Comparison of ENCODE assay signal across 17 cellular contexts in the genomic region with DNA sequence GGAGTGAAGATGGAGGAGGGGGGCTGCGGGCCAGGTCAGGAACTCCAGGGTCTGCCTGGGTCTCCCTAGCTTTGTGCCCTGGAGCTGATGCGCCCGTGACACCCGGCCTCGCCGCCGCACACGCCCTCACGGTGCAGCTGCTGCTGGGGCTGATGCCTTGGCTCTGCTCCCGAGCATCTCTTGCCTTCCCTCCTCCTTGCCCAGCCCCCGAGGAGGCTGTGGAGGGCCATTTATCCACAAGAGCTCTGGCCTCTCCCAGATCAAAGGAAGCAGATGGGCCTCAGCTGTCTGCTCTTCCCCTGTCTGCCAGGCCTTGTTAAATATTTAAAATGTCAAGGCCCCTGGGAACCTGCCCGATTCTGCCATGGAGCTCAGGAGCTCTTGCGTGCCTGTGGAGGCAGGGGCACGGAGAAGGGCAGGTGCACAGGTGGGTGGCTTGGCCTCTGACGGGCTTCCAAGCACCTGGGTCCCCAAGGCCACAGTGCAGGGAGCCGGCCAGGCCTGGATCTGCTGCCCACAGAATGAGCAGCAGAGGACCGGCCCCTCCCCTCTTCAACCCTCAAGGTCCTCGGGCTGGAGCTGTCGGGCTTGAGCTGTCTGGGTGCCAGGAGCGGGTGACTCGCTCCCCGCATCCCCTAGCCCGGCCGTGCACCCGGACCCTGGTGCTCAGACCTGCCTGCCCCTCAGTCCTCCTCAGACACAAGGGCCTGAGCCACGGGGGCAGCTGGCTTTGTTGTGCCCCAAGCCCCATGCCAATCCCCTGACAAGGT. TPM values are rescaled to one million over a fixed set of nuclear protein-coding genes. Genes with fewer than 3 reads are reported as not detected.
DNase-seq lines count a peak whose midpoint lies in the region; ATAC-seq and TF ChIP-seq lines count a peak whose summit lies in the region.
"Had no signal": no experiment of that assay in that cellular context is flagged by ENCODE, and none has a peak within 500 bp of the region (broad histone marks: within the 10 kb centered on the region; RNA-seq: fewer than 3 reads in every experiment).

No MANE protein-coding gene starts in this region.

- DNase-seq in NCI-H1105 treated with DMSO at 0.1 percent for 48 hours (lab: John Stamatoyannopoulos, UW) = peak; percentile 91
- peak; percentile 72 for DNase-seq in NCI-H2227 (lab: John Stamatoyannopoulos, UW; ENCODE audit: unreplicated experiment)
- no peak for DNase-seq in omental fat pad (ENCODE audit: low spot score)
- DNase-seq in UCSD-AML1 (lab: John Stamatoyannopoulos, UW; ENCODE audit: unreplicated experiment) = no peak
- DNase-seq: activated naive CD8-positive, alpha-beta T cell treated with anti-CD3 and anti-CD28 coated beads, Interleukin-2, amount 10 ng/mL, durations not matched to agents 7 days and 5 days; COR-L47; foreskin keratinocyte; MG63; NCI-H526; SHP77 treated with DMSO at 0.1 percent for 48 hours; stimulated activated CD4-positive, alpha-beta T cell treated with anti-CD3 and anti-CD28 coated beads, Interleukin-12 subunit alpha, Interleukin-12 subunit beta, amount 100 ng/mL, for 4 hours had no signal

- no peak for TF ChIP-seq CTCF in omental fat pad (IDR thresholded peaks at IDR 0.05)

- peak; percentile 7; the same call in 1 of the 3 replicates for ATAC-seq in SK-N-SH treated with all-trans-retinoic acid at 6 μM for 48 hours
- ATAC-seq in omental fat pad (ENCODE audit: low FRiP score) = peak; percentile 13
- no peak for ATAC-seq in GM19023 (IDR thresholded peaks at IDR 0.05; ENCODE audit: unreplicated experiment)
- no peak for ATAC-seq in GM18870 (IDR thresholded peaks at IDR 0.05; ENCODE audit: unreplicated experiment)
- no peak for ATAC-seq in HG03175 (IDR thresholded peaks at IDR 0.05; ENCODE audit: unreplicated experiment)
- ATAC-seq: foreskin keratinocyte had no signal

TF ChIP-seq in SK-N-SH treated with all-trans-retinoic acid at 6 μM for 48 hours, 23 proteins besides CTCF, POLR2A, EP300 and RAD21:
- no peak for TF ChIP-seq BACH2 (CRISPR knock-in tag; IDR thresholded peaks at IDR 0.05; ENCODE audit: borderline replicate concordance)
- no peak for TF ChIP-seq TOX (CRISPR knock-in tag; IDR thresholded peaks at IDR 0.05; ENCODE audit: borderline replicate concordance)
- TF ChIP-seq, protein P1, sequence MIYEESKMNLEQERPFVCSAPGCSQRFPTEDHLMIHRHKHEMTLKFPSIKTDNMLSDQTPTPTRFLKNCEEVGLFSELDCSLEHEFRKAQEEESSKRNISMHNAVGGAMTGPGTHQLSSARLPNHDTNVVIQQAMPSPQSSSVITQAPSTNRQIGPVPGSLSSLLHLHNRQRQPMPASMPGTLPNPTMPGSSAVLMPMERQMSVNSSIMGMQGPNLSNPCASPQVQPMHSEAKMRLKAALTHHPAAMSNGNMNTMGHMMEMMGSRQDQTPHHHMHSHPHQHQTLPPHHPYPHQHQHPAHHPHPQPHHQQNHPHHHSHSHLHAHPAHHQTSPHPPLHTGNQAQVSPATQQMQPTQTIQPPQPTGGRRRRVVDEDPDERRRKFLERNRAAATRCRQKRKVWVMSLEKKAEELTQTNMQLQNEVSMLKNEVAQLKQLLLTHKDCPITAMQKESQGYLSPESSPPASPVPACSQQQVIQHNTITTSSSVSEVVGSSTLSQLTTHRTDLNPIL (CRISPR knock-in tag; IDR thresholded peaks at IDR 0.05; ENCODE audit: low read depth) = no peak
- no peak for TF ChIP-seq ESRRG (CRISPR knock-in tag; IDR thresholded peaks at IDR 0.05)
- no peak for TF ChIP-seq ISL1 (CRISPR knock-in tag; IDR thresholded peaks at IDR 0.05)
- TF ChIP-seq RARB (CRISPR knock-in tag; IDR thresholded peaks at IDR 0.05) = no peak
- TF ChIP-seq TCF4 (CRISPR knock-in tag; IDR thresholded peaks at IDR 0.05; ENCODE audit: borderline replicate concordance) = no peak

RNA-seq across cellular contexts. Expression of a gene that starts 20.3 kb away (rescaled TPM):
- not detected for total RNA-seq in omental fat pad
- total RNA-seq: activated naive CD8-positive, alpha-beta T cell treated with anti-CD3 and anti-CD28 coated beads, Interleukin-2, amount 10 ng/mL, durations not matched to agents 7 days and 5 days; dermis microvascular lymphatic vessel endothelial cell; foreskin keratinocyte; T-helper 2 cell treated with Interferon-gamma antibody and Interleukin-4, amounts not matched to agents 100 ng/mL and 5 ng/mL, for 36 hours had no signal

RNA-seq across cellular contexts. Expression of a gene that starts 42.9 kb away (rescaled TPM):
- total RNA-seq in omental fat pad = 10 to 100 TPM; 14.9 to 40.2 (median 18.6) TPM
- total RNA-seq: activated naive CD8-positive, alpha-beta T cell treated with anti-CD3 and anti-CD28 coated beads, Interleukin-2, amount 10 ng/mL, durations not matched to agents 7 days and 5 days; T-helper 2 cell treated with Interferon-gamma antibody and Interleukin-4, amounts not matched to agents 100 ng/mL and 5 ng/mL, for 36 hours had no signal

Comparison
In these comparisons a context has a peak if more than half of its experiments do, and no peak if none do; other contexts are left out.
1. DNase-seq: peak in NCI-H1105 treated with DMSO at 0.1 percent for 48 hours (single experiment) and NCI-H2227 (single experiment); none in omental fat pad (single experiment) and UCSD-AML1 (single experiment).
2. ATAC-seq: peak in SK-N-SH treated with all-trans-retinoic acid at 6 μM for 48 hours (single experiment) and omental fat pad (single experiment); none in GM19023 (single experiment), GM18870 (single experiment) and HG03175 (single experiment).